Comparison of ENCODE assay signal across 8 cellular contexts in the genomic region with DNA sequence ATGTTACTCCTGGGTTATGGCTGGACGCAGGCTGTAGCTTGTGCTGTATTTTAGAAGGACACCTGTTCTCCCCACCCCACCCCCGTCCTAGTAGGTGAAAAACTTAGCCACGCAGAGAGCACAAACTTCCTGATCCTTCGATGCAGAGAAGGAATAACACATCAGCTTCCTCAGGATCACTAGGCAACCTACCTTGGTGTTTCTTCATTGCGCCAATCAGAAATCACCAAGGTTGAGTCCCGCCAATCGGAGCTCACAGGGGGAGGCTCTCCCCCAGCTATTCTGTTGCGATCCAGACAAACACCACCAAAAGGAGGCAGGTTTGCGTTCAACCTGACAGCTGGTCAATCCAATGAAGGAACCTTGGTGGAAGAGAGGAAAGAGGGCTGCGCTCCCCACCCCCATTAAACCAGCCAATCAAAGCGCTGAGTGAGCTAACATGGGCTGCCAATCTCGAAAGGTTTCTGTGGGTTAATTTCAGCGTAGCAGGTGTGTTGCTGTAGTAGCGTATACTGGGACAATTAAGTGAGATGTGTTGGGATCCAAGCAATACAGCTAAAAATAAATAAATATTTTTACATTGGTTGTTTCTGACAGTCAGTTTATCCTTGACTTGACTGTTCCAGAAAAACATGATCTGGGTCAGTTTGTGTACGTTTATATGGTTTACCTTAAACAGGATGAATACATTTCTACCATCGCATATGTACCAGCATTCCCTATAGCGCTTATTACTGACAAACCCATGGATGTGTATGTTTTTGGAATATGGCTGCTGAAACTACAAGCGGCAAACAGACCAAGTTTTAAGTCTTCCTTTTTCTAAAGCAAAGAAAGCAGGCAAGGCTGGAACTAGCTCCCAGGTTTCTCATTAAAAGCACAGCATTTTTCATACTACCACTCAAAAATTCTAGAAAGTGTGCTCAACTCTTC. TPM values are rescaled to one million over a fixed set of nuclear protein-coding genes. Genes with fewer than 3 reads are reported as not detected.
A peak's percentile ranks its signal among the peaks of the same experiment; 100 is the strongest.
DNase-seq lines count a peak whose midpoint lies in the region; ATAC-seq and TF ChIP-seq lines count a peak whose summit lies in the region.

GOLPH3L (minus strand) TSS at position 160 of the 933 bp plus-strand sequence. CDS start 2,316 bp downstream, outside the sequence.

- TF ChIP-seq POLR2A in GM15510 (IDR thresholded peaks at IDR 0.05; ENCODE audit: borderline replicate concordance, extremely low read depth, insufficient read length) (peak; percentile 22), uterus (IDR thresholded peaks at IDR 0.05) (peak; percentile 65 to 70)

- H3K36me3 ChIP-seq in ascending aorta (peaks cover 7 to 24% of the 10 kb centered on the region in 2 donors), uterus (no peaks in the 10 kb centered on the region)

- H3K9me3 ChIP-seq in ascending aorta: no peaks in the 10 kb centered on the region
- no peaks in the 10 kb centered on the region for H3K9me3 ChIP-seq in right cardiac atrium (ENCODE audit: control insufficient read depth, low read length)
- H3K9me3 ChIP-seq in uterus: no peaks in the 10 kb centered on the region

- TF ChIP-seq CTCF in ascending aorta (IDR thresholded peaks at IDR 0.05) (peak in 2 of 3 experiments; percentile 8 to 9), uterus (IDR thresholded peaks at IDR 0.05) (peak in 2 of 4 experiments; percentile 10 to 14)

- H3K4me3 ChIP-seq in ascending aorta (peak within 1 kb of the TSS; percentile 77 to 79), right cardiac atrium (ENCODE audit: low read length) (peak within 1 kb of the TSS; percentile 100), uterus (peak within 1 kb of the TSS; percentile 62 to 72)

- H3K4me1 ChIP-seq in ascending aorta (peaks cover 0 to 2% of the 10 kb centered on the region in 2 donors), right cardiac atrium (ENCODE audit: control insufficient read depth, insufficient read depth, low read length) (no peaks in the 10 kb centered on the region), uterus (no peaks in the 10 kb centered on the region)

- ATAC-seq in HG02938 (IDR thresholded peaks at IDR 0.05; ENCODE audit: unreplicated experiment): peak; percentile 98
- ATAC-seq in right cardiac atrium: peak; percentile 100

- 3% methylated on average over 18 of the region's 18 CpGs for WGBS in right cardiac atrium

- peak within 1 kb of the TSS; percentile 29 to 61 for H3K27ac ChIP-seq in ascending aorta
- H3K27ac ChIP-seq in right cardiac atrium (ENCODE audit: low read length): peak within 1 kb of the TSS; percentile 95
- peak within 1 kb of the TSS; percentile 75 to 79 for H3K27ac ChIP-seq in uterus

- DNase-seq in NCI-H187 (lab: John Stamatoyannopoulos, UW) (peak; percentile 99 to 100), T-helper 2 cell (peak; percentile 44 to 99 (median 81)), ascending aorta (ENCODE audit: low spot score in 2 of 2) (peak; percentile 89 to 97), right cardiac atrium (peak; percentile 89 to 94 (median 92)), pulmonary artery endothelial cell (ENCODE audit: low read depth, low spot score) (peak; percentile 99), uterus (peak; percentile 92 to 96)

- no peaks in the 10 kb centered on the region for H3K27me3 ChIP-seq in ascending aorta
- H3K27me3 ChIP-seq in right cardiac atrium (ENCODE audit: control insufficient read depth, insufficient read depth): no peaks in the 10 kb centered on the region
- H3K27me3 ChIP-seq in uterus: no peaks in the 10 kb centered on the region

- intact Hi-C loops in ascending aorta (cut with DNase I): loop anchor here (5.0 to 10.0 kb wide), 7 partner anchors 65 to 468 kb away; partner anchors contain the start of genes ARNT, CERS2, LYSMD1 and MINDY1
- intact Hi-C loops in right cardiac atrium (cut with DNase I): no loop called here
- intact Hi-C loops in uterus (cut with DNase I; ENCODE audit: low total_unique reads): no loop called here

RNA-seq across cellular contexts. Expression of gene GOLPH3L, which starts in this region (rescaled TPM):
- 14.7 TPM for total RNA-seq in ascending aorta
- 10 to 100 TPM; 14.8 to 21.7 (median 19.1) TPM for total RNA-seq in right cardiac atrium
- 11.4 TPM for polyA plus RNA-seq in right cardiac atrium
- total RNA-seq in pulmonary artery endothelial cell: 16.6 and 25.1 TPM in 2 replicates
- total RNA-seq in uterus: 10 to 100 TPM; 10.6 to 31.5 (median 21.3) TPM

Comparison
In these comparisons a context has a peak if more than half of its experiments do, and no peak if none do; other contexts are left out.
1. Peak in every context shown above with its lines: DNase-seq, ATAC-seq, H3K4me3 ChIP-seq and H3K27ac ChIP-seq.
2. H3K27ac ChIP-seq: peak in every context shown above with its lines; median percentile 95 in right cardiac atrium; 77 in uterus; 45 in ascending aorta.